Comparison of ENCODE assay signal across 1 cellular context in the genomic region with DNA sequence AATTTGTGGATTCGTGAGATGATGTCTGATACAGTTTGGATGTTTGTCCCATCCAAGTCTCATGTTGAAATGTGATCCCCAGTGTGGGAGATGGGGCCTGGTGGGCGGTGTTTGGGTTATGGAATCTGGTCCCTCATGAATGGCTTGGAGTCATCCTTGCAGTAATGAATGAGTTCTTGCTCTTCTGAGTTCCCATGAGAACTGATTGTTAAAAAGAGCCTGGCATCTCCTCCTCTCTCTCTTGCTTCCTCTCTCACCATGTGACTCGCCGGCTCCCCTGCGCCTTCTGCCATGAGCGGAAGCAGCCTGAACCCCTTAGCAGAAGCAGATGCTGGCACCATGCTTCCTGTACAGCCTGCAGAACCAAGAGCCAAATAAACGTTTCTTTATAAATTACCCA.
TF ChIP-seq lines count a peak whose summit lies in the region.

No MANE protein-coding gene starts in this region.

TF ChIP-seq in K562, 482 proteins besides CTCF, POLR2A, EP300 and RAD21 (continued from another document):
- TF ChIP-seq, protein P1, sequence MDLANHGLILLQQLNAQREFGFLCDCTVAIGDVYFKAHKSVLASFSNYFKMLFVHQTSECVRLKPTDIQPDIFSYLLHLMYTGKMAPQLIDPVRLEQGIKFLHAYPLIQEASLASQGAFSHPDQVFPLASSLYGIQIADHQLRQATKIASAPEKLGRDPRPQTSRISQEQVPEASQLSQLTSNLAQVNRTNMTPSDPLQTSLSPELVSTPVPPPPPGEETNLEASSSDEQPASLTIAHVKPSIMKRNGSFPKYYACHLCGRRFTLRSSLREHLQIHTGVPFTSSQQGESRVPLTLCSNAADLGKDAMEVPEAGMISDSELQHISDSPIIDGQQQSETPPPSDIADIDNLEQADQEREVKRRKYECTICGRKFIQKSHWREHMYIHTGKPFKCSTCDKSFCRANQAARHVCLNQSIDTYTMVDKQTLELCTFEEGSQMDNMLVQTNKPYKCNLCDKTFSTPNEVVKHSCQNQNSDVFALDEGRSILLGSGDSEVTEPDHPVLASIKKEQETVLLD (IDR thresholded peaks at IDR 0.05): no peak
- TF ChIP-seq JUND (IDR thresholded peaks at IDR 0.05; ENCODE audit: borderline replicate concordance, low read depth, low read length): no peak
- TF ChIP-seq JUND (tag; IDR thresholded peaks at IDR 0.05; ENCODE audit: borderline replicate concordance, low read depth, low read length): no peak
- no peak for TF ChIP-seq CSDE1 (IDR thresholded peaks at IDR 0.05)
- TF ChIP-seq U2AF1 (optimal IDR thresholded peaks at IDR 0.05; ENCODE audit: low read depth, low read length): no peak
- no peak for TF ChIP-seq RBM15 (IDR thresholded peaks at IDR 0.05; ENCODE audit: insufficient read depth, low read length)
- no peak for TF ChIP-seq CBX5 (IDR thresholded peaks at IDR 0.05; ENCODE audit: borderline replicate concordance, low read depth)
- TF ChIP-seq, protein P2, sequence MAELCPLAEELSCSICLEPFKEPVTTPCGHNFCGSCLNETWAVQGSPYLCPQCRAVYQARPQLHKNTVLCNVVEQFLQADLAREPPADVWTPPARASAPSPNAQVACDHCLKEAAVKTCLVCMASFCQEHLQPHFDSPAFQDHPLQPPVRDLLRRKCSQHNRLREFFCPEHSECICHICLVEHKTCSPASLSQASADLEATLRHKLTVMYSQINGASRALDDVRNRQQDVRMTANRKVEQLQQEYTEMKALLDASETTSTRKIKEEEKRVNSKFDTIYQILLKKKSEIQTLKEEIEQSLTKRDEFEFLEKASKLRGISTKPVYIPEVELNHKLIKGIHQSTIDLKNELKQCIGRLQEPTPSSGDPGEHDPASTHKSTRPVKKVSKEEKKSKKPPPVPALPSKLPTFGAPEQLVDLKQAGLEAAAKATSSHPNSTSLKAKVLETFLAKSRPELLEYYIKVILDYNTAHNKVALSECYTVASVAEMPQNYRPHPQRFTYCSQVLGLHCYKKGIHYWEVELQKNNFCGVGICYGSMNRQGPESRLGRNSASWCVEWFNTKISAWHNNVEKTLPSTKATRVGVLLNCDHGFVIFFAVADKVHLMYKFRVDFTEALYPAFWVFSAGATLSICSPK (IDR thresholded peaks at IDR 0.05; ENCODE audit: borderline replicate concordance): no peak
- TF ChIP-seq, protein P3, sequence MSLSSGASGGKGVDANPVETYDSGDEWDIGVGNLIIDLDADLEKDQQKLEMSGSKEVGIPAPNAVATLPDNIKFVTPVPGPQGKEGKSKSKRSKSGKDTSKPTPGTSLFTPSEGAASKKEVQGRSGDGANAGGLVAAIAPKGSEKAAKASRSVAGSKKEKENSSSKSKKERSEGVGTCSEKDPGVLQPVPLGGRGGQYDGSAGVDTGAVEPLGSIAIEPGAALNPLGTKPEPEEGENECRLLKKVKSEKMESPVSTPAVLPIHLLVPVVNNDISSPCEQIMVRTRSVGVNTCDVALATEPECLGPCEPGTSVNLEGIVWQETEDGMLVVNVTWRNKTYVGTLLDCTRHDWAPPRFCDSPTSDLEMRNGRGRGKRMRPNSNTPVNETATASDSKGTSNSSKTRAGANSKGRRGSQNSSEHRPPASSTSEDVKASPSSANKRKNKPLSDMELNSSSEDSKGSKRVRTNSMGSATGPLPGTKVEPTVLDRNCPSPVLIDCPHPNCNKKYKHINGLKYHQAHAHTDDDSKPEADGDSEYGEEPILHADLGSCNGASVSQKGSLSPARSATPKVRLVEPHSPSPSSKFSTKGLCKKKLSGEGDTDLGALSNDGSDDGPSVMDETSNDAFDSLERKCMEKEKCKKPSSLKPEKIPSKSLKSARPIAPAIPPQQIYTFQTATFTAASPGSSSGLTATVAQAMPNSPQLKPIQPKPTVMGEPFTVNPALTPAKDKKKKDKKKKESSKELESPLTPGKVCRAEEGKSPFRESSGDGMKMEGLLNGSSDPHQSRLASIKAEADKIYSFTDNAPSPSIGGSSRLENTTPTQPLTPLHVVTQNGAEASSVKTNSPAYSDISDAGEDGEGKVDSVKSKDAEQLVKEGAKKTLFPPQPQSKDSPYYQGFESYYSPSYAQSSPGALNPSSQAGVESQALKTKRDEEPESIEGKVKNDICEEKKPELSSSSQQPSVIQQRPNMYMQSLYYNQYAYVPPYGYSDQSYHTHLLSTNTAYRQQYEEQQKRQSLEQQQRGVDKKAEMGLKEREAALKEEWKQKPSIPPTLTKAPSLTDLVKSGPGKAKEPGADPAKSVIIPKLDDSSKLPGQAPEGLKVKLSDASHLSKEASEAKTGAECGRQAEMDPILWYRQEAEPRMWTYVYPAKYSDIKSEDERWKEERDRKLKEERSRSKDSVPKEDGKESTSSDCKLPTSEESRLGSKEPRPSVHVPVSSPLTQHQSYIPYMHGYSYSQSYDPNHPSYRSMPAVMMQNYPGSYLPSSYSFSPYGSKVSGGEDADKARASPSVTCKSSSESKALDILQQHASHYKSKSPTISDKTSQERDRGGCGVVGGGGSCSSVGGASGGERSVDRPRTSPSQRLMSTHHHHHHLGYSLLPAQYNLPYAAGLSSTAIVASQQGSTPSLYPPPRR (CRISPR knock-in tag; IDR thresholded peaks at IDR 0.05; ENCODE audit: borderline replicate concordance): no peak
- TF ChIP-seq LEF1 (IDR thresholded peaks at IDR 0.05): no peak
